In genomic region chr11:64874841-64875240, GRCh38 we compare ENCODE assay signal across 9 cellular contexts. TPM values are rescaled to one million over a fixed set of nuclear protein-coding genes. Genes with fewer than 3 reads are reported as not detected.
DNase-seq lines count a peak whose midpoint lies in the region; TF ChIP-seq lines count a peak whose summit lies in the region.
"Had no signal": no experiment of that assay in that cellular context is flagged by ENCODE, and none has a peak within 500 bp of the region (broad histone marks: within the 10 kb centered on the region; RNA-seq: fewer than 3 reads in every experiment).

No MANE protein-coding gene starts in this region.

- CTCF ChIA-PET in Caco-2 (lab: Charles Lee) (interaction anchor here (1.2 kb wide), 1 partner anchor 13 kb away, joined by 4 read pairs; no protein-coding TSS in a partner anchor), RWPE1 (lab: Yijun Ruan, JAX) (interaction anchor here (1.0 to 1.3 kb wide), 2 partner anchors 10 to 27 kb away, joined by 3 to 4 read pairs; no protein-coding TSS in a partner anchor)

- peak overlapping the region; percentile 67 for H3K4me2 ChIP-seq in fibroblast of lung (ENCODE audit: extremely low read depth, insufficient read depth, low read length)

- POLR2A ChIA-PET in Caco-2 (lab: Charles Lee) (no interaction called here), RWPE1 (lab: Yijun Ruan, JAX; ENCODE audit: low non-redundant PET) (interaction anchor here (0.5 to 0.6 kb wide), 2 partner anchors 8 to 137 kb away, joined by 3 to 4 read pairs; no protein-coding TSS in a partner anchor)

- H3K36me3 Mint-ChIP-seq in Caco-2 (ENCODE audit: insufficient read depth, unreplicated experiment), result peaks cover 95% of the 10 kb centered on the region

- intact Hi-C loops in Caco-2 (cut with micrococcal nuclease; ENCODE audit: unreplicated experiment), result no loop called here

- no peaks in the 10 kb centered on the region for H3K9me3 Mint-ChIP-seq in Caco-2 (ENCODE audit: unreplicated experiment)

- no peak for TF ChIP-seq POLR2A in erythroblast (IDR thresholded peaks at IDR 0.05; ENCODE audit: low read length)

- H2AFZ ChIP-seq in fibroblast of lung (ENCODE audit: low read length), result no peak overlapping the region

- no TSS peak for BruUV-seq in Caco-2 (replicated peaks; lab: Mats Ljungman, UMichigan)

- H3K4me3 Mint-ChIP-seq in Caco-2 (ENCODE audit: unreplicated experiment), result no peak overlapping the region

- H3K27me3 ChIP-seq in Caco-2 (replicated peaks; ENCODE audit: control insufficient read depth, insufficient read depth, low read length), result no peaks in the 10 kb centered on the region
- no peaks in the 10 kb centered on the region for H3K27me3 ChIP-seq in fibroblast of lung (ENCODE audit: control insufficient read depth, insufficient read depth, low read length)

- H3K9me3 ChIP-seq in Caco-2 (no peaks in the 10 kb centered on the region), fibroblast of lung (ENCODE audit: control insufficient read depth, insufficient read depth, low read depth, low read length) (no peaks in the 10 kb centered on the region)

- H3K27me3 Mint-ChIP-seq in Caco-2 (ENCODE audit: insufficient read depth, unreplicated experiment), result no peaks in the 10 kb centered on the region

- no peaks in the 10 kb centered on the region for H4K20me1 ChIP-seq in fibroblast of lung (ENCODE audit: control insufficient read depth, extremely low read depth, insufficient read depth, low read length)

- no peak for DNase-seq in Caco-2
- DNase-seq in RWPE1 (ENCODE audit: low spot score), result no peak
- DNase-seq in fibroblast of lung (ENCODE audit: low read depth in 2 of 2), result no peak
- no peak for DNase-seq in retinal pigment epithelial cell (ENCODE audit: low read depth)
- no peak for DNase-seq in T1000 (lab: John Stamatoyannopoulos, UW)
- DNase-seq in NCI-H1417 (lab: John Stamatoyannopoulos, UW), result no peak
- DNase-seq in DMS79 (lab: John Stamatoyannopoulos, UW), result no peak
- no peak for DNase-seq in erythroblast (lab: John Stamatoyannopoulos, UW)
- DNase-seq: NCI-H2171 had no signal

- H3K4me3 ChIP-seq in Caco-2 (ENCODE audit: low read depth, low read length), result no peak overlapping the region
- H3K4me3 ChIP-seq in fibroblast of lung (replicated peaks in 1 of 4; ENCODE audit: control extremely low read depth in 1 of 4, insufficient read depth in 1 of 4, low read depth in 3 of 4, low read length in 4 of 4), result peak overlapping the region in 3 of 4 experiments; percentile 8 to 99 (median 19)
- peak overlapping the region; percentile 19 for H3K4me3 ChIP-seq in retinal pigment epithelial cell (ENCODE audit: low read length)

- peak overlapping the region; percentile 86 for H3K27ac ChIP-seq in RWPE1
- peak overlapping the region; percentile 35 for H3K27ac ChIP-seq in fibroblast of lung (ENCODE audit: insufficient read depth, low read length)

- TF ChIP-seq CTCF in Caco-2 (IDR thresholded peaks at IDR 0.05; ENCODE audit: insufficient read depth in 1 of 2, low read depth in 1 of 2, low read length in 1 of 2, severe bottlenecking in 1 of 2, unreplicated experiment in 1 of 2), result no peak
- no peak for TF ChIP-seq CTCF in RWPE1 (conservative IDR thresholded peaks at IDR 0.05; ENCODE audit: low read depth)
- TF ChIP-seq CTCF in fibroblast of lung (conservative IDR thresholded peaks at IDR 0.05 in 1 of 2, IDR thresholded peaks at IDR 0.05 in 1 of 2; ENCODE audit: low read depth in 1 of 2, low read length in 2 of 2), result no peak
- no peak for TF ChIP-seq CTCF in retinal pigment epithelial cell (conservative IDR thresholded peaks at IDR 0.05; ENCODE audit: low read depth, low read length)

- H3K4me1 ChIP-seq in Caco-2 (peaks cover 62% of the 10 kb centered on the region), fibroblast of lung (ENCODE audit: control insufficient read depth, extremely low read depth, insufficient read depth, low read length) (peaks cover 29% of the 10 kb centered on the region)

- H3K27ac Mint-ChIP-seq in Caco-2 (ENCODE audit: unreplicated experiment), result peak overlapping the region; percentile 21

- peak overlapping the region; percentile 55 for H3K9ac ChIP-seq in fibroblast of lung (ENCODE audit: insufficient read depth, low read length)

- peaks cover 25% of the 10 kb centered on the region for H3K4me1 Mint-ChIP-seq in Caco-2 (ENCODE audit: low read depth, unreplicated experiment)

- H3K79me2 ChIP-seq in fibroblast of lung (ENCODE audit: control insufficient read depth, insufficient read depth, low read length), result peaks cover 79% of the 10 kb centered on the region

- H3K36me3 ChIP-seq in Caco-2 (ENCODE audit: control insufficient read depth, insufficient read depth, low read length), result peaks cover 9% of the 10 kb centered on the region
- H3K36me3 ChIP-seq in fibroblast of lung (ENCODE audit: control insufficient read depth, insufficient read depth, low read length), result peaks cover 25% of the 10 kb centered on the region

RNA-seq across cellular contexts. Expression of gene EHD1, which starts 3.6 kb away (rescaled TPM):
- total RNA-seq in Caco-2 (2022), result 123 and 129 TPM in 2 replicates
- total RNA-seq in fibroblast of lung, result 40.8 and 71.3 TPM in 2 replicates
- 240 and 248 TPM in 2 replicates for polyA plus RNA-seq in fibroblast of lung
- polyA plus RNA-seq in fibroblast of lung (2012), result 181 and 192 TPM in 2 replicates
- polyA minus RNA-seq in fibroblast of lung (ENCODE audit: low replicate concordance), result 634 and 716 TPM in 2 replicates

RNA-seq across cellular contexts. Expression of gene CDC42BPG, which starts 30.4 kb away (rescaled TPM):
- total RNA-seq in Caco-2 (2022), result 29.1 and 36.0 TPM in 2 replicates
- total RNA-seq in fibroblast of lung, result 0.33 and 0.77 TPM in 2 replicates
- 0.02 and 0.03 TPM in 2 replicates for polyA plus RNA-seq in fibroblast of lung
- polyA plus RNA-seq in fibroblast of lung (2012), result 0.13 TPM in 2 replicates
- not detected in 2 replicates for polyA minus RNA-seq in fibroblast of lung (ENCODE audit: low replicate concordance)

RNA-seq across cellular contexts. Expression of gene ATG2A, which starts 42.2 kb away (rescaled TPM):
- total RNA-seq in Caco-2 (2022) (27.9 and 31.1 TPM in 2 replicates), fibroblast of lung (7.4 and 9.9 TPM in 2 replicates)
- 3.1 and 5.1 TPM in 2 replicates for polyA plus RNA-seq in fibroblast of lung
- polyA plus RNA-seq in fibroblast of lung (2012), result 9.5 and 15.8 TPM in 2 replicates
- 14.8 and 32.3 TPM in 2 replicates for polyA minus RNA-seq in fibroblast of lung (ENCODE audit: low replicate concordance)

RNA-seq across cellular contexts. Expression of gene PPP2R5B, which starts 49.6 kb away (rescaled TPM):
- total RNA-seq in Caco-2 (2022), result 7.4 and 7.7 TPM in 2 replicates
- 6.2 and 12.1 TPM in 2 replicates for total RNA-seq in fibroblast of lung
- polyA plus RNA-seq in fibroblast of lung, result 10.9 and 12.4 TPM in 2 replicates
- polyA plus RNA-seq in fibroblast of lung (2012), result 13.2 and 14.5 TPM in 2 replicates
- 13.4 and 24.2 TPM in 2 replicates for polyA minus RNA-seq in fibroblast of lung (ENCODE audit: low replicate concordance)

Comparison
In these comparisons a context has a peak if more than half of its experiments do, and no peak if none do; other contexts are left out.
1. RNA of gene CDC42BPG, which starts 30.4 kb away (total RNA-seq): 29.1 to 36.0 TPM in Caco-2; 0.33 to 0.77 TPM in fibroblast of lung; every median in the first group is over 10 times any median in the second.